Comparison of ENCODE assay signal across 1 cellular context in the genomic region with DNA sequence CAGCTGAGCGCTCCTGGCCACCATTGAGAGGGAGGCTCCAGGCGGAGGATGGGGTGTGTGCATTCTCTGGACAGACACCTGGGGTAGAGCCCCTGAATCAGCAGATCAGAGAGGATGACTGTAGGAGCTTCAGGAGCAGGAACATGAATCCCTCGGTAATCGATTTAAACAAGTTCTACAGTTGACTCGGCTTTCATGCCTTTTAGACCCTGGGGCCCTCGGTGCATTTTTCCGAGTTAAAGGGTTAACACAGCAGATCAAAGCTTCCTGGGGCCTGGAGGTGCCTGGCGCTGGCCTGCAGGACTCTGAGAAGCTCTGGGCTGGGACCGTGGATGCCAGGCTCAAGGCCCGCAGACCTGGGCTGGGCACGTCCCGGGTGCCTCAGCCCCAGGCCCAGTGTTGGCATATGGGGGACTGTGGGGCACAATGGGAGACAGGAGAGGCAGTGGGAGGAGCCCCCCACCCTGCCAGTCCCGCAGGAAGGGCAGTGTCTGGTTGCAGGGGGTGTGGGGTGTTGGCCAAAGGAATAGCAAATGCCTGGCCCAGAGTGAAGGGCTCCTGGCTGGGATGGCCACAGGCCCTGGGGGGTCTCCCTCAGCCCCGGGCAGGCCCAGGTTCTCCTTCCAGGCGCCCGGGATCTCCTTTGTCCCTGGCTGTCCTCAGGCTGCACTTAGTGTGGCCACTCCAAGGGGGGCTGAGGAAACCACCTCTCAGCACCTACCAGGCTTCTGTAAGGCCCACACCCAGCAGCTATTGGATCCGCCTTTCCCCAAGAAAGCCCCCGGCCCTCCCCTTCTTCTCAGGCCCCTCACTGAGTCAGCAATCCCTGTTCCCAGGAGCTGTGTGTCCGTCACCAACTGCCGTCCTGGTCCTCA.
A peak's percentile ranks its signal among the peaks of the same experiment; 100 is the strongest.
TF ChIP-seq lines count a peak whose summit lies in the region.

No MANE protein-coding gene starts in this region.

TF ChIP-seq in HepG2, 621 proteins besides CTCF, POLR2A, EP300 and RAD21 (continued from another document):
- TF ChIP-seq E2F5 (CRISPR knock-in tag; conservative IDR thresholded peaks at IDR 0.05): no peak
- TF ChIP-seq ZNF263 (CRISPR knock-in tag; IDR thresholded peaks at IDR 0.05): no peak
- TF ChIP-seq SYNCRIP (IDR thresholded peaks at IDR 0.05; ENCODE audit: insufficient read depth, low read depth, low read length): no peak
- no peak for TF ChIP-seq SCMH1 (CRISPR knock-in tag; IDR thresholded peaks at IDR 0.05; ENCODE audit: borderline replicate concordance)
- no peak for TF ChIP-seq SIN3A (IDR thresholded peaks at IDR 0.05; ENCODE audit: borderline replicate concordance, low read depth, low read length)
- TF ChIP-seq BRF2 (CRISPR knock-in tag; IDR thresholded peaks at IDR 0.05): no peak
- TF ChIP-seq, protein P1, sequence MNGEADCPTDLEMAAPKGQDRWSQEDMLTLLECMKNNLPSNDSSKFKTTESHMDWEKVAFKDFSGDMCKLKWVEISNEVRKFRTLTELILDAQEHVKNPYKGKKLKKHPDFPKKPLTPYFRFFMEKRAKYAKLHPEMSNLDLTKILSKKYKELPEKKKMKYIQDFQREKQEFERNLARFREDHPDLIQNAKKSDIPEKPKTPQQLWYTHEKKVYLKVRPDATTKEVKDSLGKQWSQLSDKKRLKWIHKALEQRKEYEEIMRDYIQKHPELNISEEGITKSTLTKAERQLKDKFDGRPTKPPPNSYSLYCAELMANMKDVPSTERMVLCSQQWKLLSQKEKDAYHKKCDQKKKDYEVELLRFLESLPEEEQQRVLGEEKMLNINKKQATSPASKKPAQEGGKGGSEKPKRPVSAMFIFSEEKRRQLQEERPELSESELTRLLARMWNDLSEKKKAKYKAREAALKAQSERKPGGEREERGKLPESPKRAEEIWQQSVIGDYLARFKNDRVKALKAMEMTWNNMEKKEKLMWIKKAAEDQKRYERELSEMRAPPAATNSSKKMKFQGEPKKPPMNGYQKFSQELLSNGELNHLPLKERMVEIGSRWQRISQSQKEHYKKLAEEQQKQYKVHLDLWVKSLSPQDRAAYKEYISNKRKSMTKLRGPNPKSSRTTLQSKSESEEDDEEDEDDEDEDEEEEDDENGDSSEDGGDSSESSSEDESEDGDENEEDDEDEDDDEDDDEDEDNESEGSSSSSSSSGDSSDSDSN (CRISPR knock-in tag; IDR thresholded peaks at IDR 0.05): peak; percentile 26
- no peak for TF ChIP-seq GLMP (CRISPR knock-in tag; IDR thresholded peaks at IDR 0.05; ENCODE audit: borderline replicate concordance)
- no peak for TF ChIP-seq CENPT (CRISPR knock-in tag; IDR thresholded peaks at IDR 0.05; ENCODE audit: low read depth)
- no peak for TF ChIP-seq ZNF670 (CRISPR knock-in tag; IDR thresholded peaks at IDR 0.05; ENCODE audit: borderline replicate concordance)
- TF ChIP-seq ATM (IDR thresholded peaks at IDR 0.05; ENCODE audit: borderline replicate concordance): no peak
- no peak for TF ChIP-seq ZNF550 (CRISPR knock-in tag; IDR thresholded peaks at IDR 0.05; ENCODE audit: borderline replicate concordance)
- peak; percentile 33; the same call in 1 of the 2 replicates for TF ChIP-seq ZFY (CRISPR knock-in tag; IDR thresholded peaks at IDR 0.05)
- TF ChIP-seq ZNF569 (CRISPR knock-in tag; IDR thresholded peaks at IDR 0.05; ENCODE audit: borderline replicate concordance): no peak
- TF ChIP-seq, protein P2, sequence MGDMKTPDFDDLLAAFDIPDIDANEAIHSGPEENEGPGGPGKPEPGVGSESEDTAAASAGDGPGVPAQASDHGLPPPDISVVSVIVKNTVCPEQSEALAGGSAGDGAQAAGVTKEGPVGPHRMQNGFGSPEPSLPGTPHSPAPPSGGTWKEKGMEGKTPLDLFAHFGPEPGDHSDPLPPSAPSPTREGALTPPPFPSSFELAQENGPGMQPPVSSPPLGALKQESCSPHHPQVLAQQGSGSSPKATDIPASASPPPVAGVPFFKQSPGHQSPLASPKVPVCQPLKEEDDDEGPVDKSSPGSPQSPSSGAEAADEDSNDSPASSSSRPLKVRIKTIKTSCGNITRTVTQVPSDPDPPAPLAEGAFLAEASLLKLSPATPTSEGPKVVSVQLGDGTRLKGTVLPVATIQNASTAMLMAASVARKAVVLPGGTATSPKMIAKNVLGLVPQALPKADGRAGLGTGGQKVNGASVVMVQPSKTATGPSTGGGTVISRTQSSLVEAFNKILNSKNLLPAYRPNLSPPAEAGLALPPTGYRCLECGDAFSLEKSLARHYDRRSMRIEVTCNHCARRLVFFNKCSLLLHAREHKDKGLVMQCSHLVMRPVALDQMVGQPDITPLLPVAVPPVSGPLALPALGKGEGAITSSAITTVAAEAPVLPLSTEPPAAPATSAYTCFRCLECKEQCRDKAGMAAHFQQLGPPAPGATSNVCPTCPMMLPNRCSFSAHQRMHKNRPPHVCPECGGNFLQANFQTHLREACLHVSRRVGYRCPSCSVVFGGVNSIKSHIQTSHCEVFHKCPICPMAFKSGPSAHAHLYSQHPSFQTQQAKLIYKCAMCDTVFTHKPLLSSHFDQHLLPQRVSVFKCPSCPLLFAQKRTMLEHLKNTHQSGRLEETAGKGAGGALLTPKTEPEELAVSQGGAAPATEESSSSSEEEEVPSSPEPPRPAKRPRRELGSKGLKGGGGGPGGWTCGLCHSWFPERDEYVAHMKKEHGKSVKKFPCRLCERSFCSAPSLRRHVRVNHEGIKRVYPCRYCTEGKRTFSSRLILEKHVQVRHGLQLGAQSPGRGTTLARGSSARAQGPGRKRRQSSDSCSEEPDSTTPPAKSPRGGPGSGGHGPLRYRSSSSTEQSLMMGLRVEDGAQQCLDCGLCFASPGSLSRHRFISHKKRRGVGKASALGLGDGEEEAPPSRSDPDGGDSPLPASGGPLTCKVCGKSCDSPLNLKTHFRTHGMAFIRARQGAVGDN (CRISPR knock-in tag; IDR thresholded peaks at IDR 0.05): peak; percentile 44; the same call in 1 of the 2 replicates
- no peak for TF ChIP-seq PLRG1 (conservative IDR thresholded peaks at IDR 0.05)
- no peak for TF ChIP-seq NFIB (CRISPR knock-in tag; IDR thresholded peaks at IDR 0.05; ENCODE audit: borderline replicate concordance)
- TF ChIP-seq ZNF773 (CRISPR knock-in tag; IDR thresholded peaks at IDR 0.05; ENCODE audit: borderline replicate concordance): no peak
- TF ChIP-seq NFYB (CRISPR knock-in tag; IDR thresholded peaks at IDR 0.05): no peak
- peak; percentile 41; the same call in 1 of the 2 replicates for TF ChIP-seq SRF (IDR thresholded peaks at IDR 0.05; ENCODE audit: low read depth, low read length)
- TF ChIP-seq TBL1XR1 (IDR thresholded peaks at IDR 0.05; ENCODE audit: borderline replicate concordance, low read length, partially characterized antibody): no peak
- TF ChIP-seq, protein P3, sequence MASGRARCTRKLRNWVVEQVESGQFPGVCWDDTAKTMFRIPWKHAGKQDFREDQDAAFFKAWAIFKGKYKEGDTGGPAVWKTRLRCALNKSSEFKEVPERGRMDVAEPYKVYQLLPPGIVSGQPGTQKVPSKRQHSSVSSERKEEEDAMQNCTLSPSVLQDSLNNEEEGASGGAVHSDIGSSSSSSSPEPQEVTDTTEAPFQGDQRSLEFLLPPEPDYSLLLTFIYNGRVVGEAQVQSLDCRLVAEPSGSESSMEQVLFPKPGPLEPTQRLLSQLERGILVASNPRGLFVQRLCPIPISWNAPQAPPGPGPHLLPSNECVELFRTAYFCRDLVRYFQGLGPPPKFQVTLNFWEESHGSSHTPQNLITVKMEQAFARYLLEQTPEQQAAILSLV (CRISPR knock-in tag; IDR thresholded peaks at IDR 0.05; ENCODE audit: borderline replicate concordance): no peak
- TF ChIP-seq, protein P4, sequence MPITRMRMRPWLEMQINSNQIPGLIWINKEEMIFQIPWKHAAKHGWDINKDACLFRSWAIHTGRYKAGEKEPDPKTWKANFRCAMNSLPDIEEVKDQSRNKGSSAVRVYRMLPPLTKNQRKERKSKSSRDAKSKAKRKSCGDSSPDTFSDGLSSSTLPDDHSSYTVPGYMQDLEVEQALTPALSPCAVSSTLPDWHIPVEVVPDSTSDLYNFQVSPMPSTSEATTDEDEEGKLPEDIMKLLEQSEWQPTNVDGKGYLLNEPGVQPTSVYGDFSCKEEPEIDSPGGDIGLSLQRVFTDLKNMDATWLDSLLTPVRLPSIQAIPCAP (CRISPR knock-in tag; IDR thresholded peaks at IDR 0.05; ENCODE audit: low read depth): no peak
- TF ChIP-seq ETS1 (CRISPR knock-in tag; IDR thresholded peaks at IDR 0.05): no peak
- TF ChIP-seq, protein P5, sequence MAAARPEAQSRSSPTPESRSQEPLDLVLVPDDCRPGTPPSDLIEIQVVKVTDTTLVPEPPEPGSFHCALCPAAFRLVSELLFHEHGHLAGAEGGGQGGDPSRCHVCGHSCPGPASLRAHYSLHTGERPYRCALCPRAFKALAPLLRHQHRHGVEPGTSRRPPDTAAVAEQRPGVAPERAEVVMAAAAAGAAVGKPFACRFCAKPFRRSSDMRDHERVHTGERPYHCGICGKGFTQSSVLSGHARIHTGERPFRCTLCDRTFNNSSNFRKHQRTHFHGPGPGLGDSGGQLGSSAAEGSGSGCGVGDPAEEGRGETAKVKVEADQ (CRISPR knock-in tag; IDR thresholded peaks at IDR 0.05; ENCODE audit: borderline replicate concordance): no peak
- no peak for TF ChIP-seq U2AF1 (optimal IDR thresholded peaks at IDR 0.05; ENCODE audit: low read depth, low read length)
- TF ChIP-seq HES4 (CRISPR knock-in tag; IDR thresholded peaks at IDR 0.05; ENCODE audit: borderline replicate concordance): no peak
- TF ChIP-seq ZNF605 (CRISPR knock-in tag; IDR thresholded peaks at IDR 0.05): no peak
- TF ChIP-seq HNRNPL (IDR thresholded peaks at IDR 0.05; ENCODE audit: low read depth, low read length): peak; percentile 69; the same call in 1 of the 2 replicates
- no peak for TF ChIP-seq ZBTB7B (CRISPR knock-in tag; IDR thresholded peaks at IDR 0.05)
- TF ChIP-seq SMAD9 (CRISPR knock-in tag; IDR thresholded peaks at IDR 0.05): no peak
- TF ChIP-seq ASH2L (IDR thresholded peaks at IDR 0.05; ENCODE audit: insufficient read length, low read depth, low read length): no peak
- no peak for TF ChIP-seq ZNF749 (CRISPR knock-in tag; IDR thresholded peaks at IDR 0.05; ENCODE audit: borderline replicate concordance)
